In the genomic region with DNA sequence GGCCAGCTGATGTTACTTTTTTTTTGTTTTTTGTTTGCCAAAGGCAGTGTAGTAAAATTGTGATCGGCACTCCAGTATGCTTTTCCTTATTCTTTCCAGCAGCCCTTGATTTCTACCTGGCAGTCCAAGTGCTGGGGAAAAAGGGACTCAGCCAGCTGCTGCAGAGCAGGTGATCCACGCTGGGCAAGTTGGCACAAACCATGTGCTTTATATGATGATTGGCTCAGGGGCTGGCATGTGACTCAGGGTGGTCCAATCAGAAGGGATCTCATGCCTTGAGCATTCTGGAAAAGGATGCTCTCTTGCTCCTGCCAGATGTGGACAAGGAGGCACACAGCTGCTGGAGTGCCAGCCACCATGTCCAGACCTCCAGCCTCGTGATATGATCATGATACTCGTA, we compare ENCODE assay signal across 18 cellular contexts. TPM values are rescaled to one million over a fixed set of nuclear protein-coding genes. Genes with fewer than 3 reads are reported as not detected.
A peak's percentile ranks its signal among the peaks of the same experiment; 100 is the strongest.
DNase-seq lines count a peak whose midpoint lies in the region; ATAC-seq, FAIRE-seq and TF ChIP-seq lines count a peak whose summit lies in the region.
"Had no signal": no experiment of that assay in that cellular context is flagged by ENCODE, and none has a peak within 500 bp of the region (broad histone marks: within the 10 kb centered on the region; RNA-seq: fewer than 3 reads in every experiment).

No MANE protein-coding gene starts in this region.

- H3K9ac ChIP-seq in SK-N-SH: no peak overlapping the region

- DNase-seq in SK-N-SH (no peak), NCI-H2171 treated with DMSO at 0.1 percent for 48 hours (lab: John Stamatoyannopoulos, UW) (peak; percentile 91), bronchial epithelial cell (ENCODE audit: low read depth) (peak; percentile 12), mucosa of descending colon (no peak)
- DNase-seq: DND-41, GDM1, NCI-H524, T-helper 17 cell had no signal

- H4K20me1 ChIP-seq in SK-N-SH (ENCODE audit: insufficient read depth): no peaks in the 10 kb centered on the region
- H4K20me1 ChIP-seq: BLaER1 treated with 17β-estradiol and CSF1 and Interleukin-3, amounts not matched to agents 10 nM and 100 nM had no signal

- peaks cover 0 to 1% of the 10 kb centered on the region in 2 experiments; a peak in 1 of 4 replicates for H3K4me1 ChIP-seq in SK-N-SH (ENCODE audit: control insufficient read depth in 1 of 2, insufficient read depth in 2 of 2, low read depth in 1 of 2, low read length in 1 of 2)
- H3K4me1 ChIP-seq in neutrophil (ENCODE audit: control insufficient read depth in 1 of 2, insufficient read depth in 1 of 2, low read depth in 1 of 2, low read length in 1 of 2): peaks cover 87 to 98% of the 10 kb centered on the region in 2 experiments
- no peaks in the 10 kb centered on the region for H3K4me1 ChIP-seq in mucosa of descending colon (ENCODE audit: low read depth)
- H3K4me1 ChIP-seq: A549 had no signal

- H3K9me2 ChIP-seq in SK-N-SH: no peaks in the 10 kb centered on the region

- WGBS in SK-N-SH (ENCODE audit: low lambda C conversion rate): 64% methylated on average over 4 of the region's 4 CpGs

- intact Hi-C loops in mucosa of descending colon (cut with DNase I, micrococcal nuclease): no loop called here

- H3K36me3 ChIP-seq in SK-N-SH (replicated peaks in 1 of 2; ENCODE audit: control insufficient read depth in 1 of 2, insufficient read depth in 2 of 2, low read length in 1 of 2) (no peaks in the 10 kb centered on the region), bronchial epithelial cell (ENCODE audit: control insufficient read depth, insufficient read depth, low read length) (peaks cover 8% of the 10 kb centered on the region), neutrophil (peaks cover 23% of the 10 kb centered on the region), mucosa of descending colon (ENCODE audit: low read depth) (no peaks in the 10 kb centered on the region)

- TF ChIP-seq CTCF in SK-N-SH (IDR thresholded peaks at IDR 0.05) (no peak), bronchial epithelial cell (IDR thresholded peaks at IDR 0.05; ENCODE audit: insufficient read depth, low read length, severe bottlenecking) (no peak), neutrophil (IDR thresholded peaks at IDR 0.05) (no peak), mucosa of descending colon (IDR thresholded peaks at IDR 0.05) (no peak)

- no peak for TF ChIP-seq EP300 in SK-N-SH (IDR thresholded peaks at IDR 0.05; ENCODE audit: borderline replicate concordance in 1 of 2, low read depth in 1 of 2, low read length in 1 of 2)

- POLR2A ChIA-PET in SK-N-SH (lab: Yijun Ruan, JAX): no interaction called here

- no peak for FAIRE-seq in bronchial epithelial cell (lab: Jason Lieb, UNC)
- FAIRE-seq: A549, GM12878, GM18507, H1 had no signal

- H3K27ac ChIP-seq in SK-N-SH (ENCODE audit: low read depth in 2 of 2, low read length in 1 of 2) (no peak overlapping the region), neutrophil (peak overlapping the region; percentile 99)
- H3K27ac ChIP-seq: A549 had no signal

- H3F3A ChIP-seq in SK-N-SH (replicated peaks; ENCODE audit: insufficient read depth): no peaks in the 10 kb centered on the region

- TF ChIP-seq RAD21 in SK-N-SH (IDR thresholded peaks at IDR 0.05; ENCODE audit: low read length): no peak

- H3K9me3 ChIP-seq in SK-N-SH: no peaks in the 10 kb centered on the region
- H3K9me3 ChIP-seq in neutrophil: no peaks in the 10 kb centered on the region
- no peaks in the 10 kb centered on the region for H3K9me3 ChIP-seq in mucosa of descending colon

- no peaks in the 10 kb centered on the region for H3K79me2 ChIP-seq in SK-N-SH (ENCODE audit: insufficient read depth)

- CTCF ChIA-PET in SK-N-SH (lab: Yijun Ruan, JAX): interaction anchor here (0.8 to 3.0 kb wide), 3 partner anchors 55 to 890 kb away, joined by 3 to 15 read pairs (median 5); partner anchors contain the start of gene SULF2

- H3K4me2 ChIP-seq in SK-N-SH: no peak overlapping the region
- H3K4me2 ChIP-seq: A549 had no signal

- no peaks in the 10 kb centered on the region for H3K27me3 ChIP-seq in SK-N-SH (ENCODE audit: insufficient read depth)
- no peaks in the 10 kb centered on the region for H3K27me3 ChIP-seq in bronchial epithelial cell (ENCODE audit: control insufficient read depth, insufficient read depth, low read length)
- no peaks in the 10 kb centered on the region for H3K27me3 ChIP-seq in neutrophil
- H3K27me3 ChIP-seq: BLaER1 treated with 17β-estradiol and CSF1 and Interleukin-3, amounts not matched to agents 10 nM and 100 nM had no signal

- H3K4me3 ChIP-seq in SK-N-SH (ENCODE audit: low read depth in 2 of 2, low read length in 1 of 2) (no peak overlapping the region), bronchial epithelial cell (ENCODE audit: low read depth, low read length) (no peak overlapping the region), neutrophil (ENCODE audit: low read depth in 1 of 2, low read length in 1 of 2) (no peak overlapping the region), mucosa of descending colon (no peak overlapping the region)
- H3K4me3 ChIP-seq: A549; BLaER1 treated with 17β-estradiol and CSF1 and Interleukin-3, amounts not matched to agents 10 nM and 100 nM; GM12878 had no signal

- no peak overlapping the region for H2AFZ ChIP-seq in SK-N-SH (ENCODE audit: low read depth)

- no peak for ATAC-seq in SK-N-SH treated with all-trans-retinoic acid at 6 μM for 48 hours
- no peak for ATAC-seq in GM18858 (IDR thresholded peaks at IDR 0.05; ENCODE audit: unreplicated experiment)
- ATAC-seq in HG02588 (IDR thresholded peaks at IDR 0.05; ENCODE audit: unreplicated experiment): no peak
- no peak for ATAC-seq in mucosa of descending colon
- ATAC-seq: A549, GM12878, Panc1, T-helper 17 cell had no signal

TF ChIP-seq in SK-N-SH, 30 proteins besides CTCF, POLR2A, EP300 and RAD21:
- TF ChIP-seq CHD2 (IDR thresholded peaks at IDR 0.05; ENCODE audit: low read length, partially characterized antibody): no peak
- TF ChIP-seq, protein P1, sequence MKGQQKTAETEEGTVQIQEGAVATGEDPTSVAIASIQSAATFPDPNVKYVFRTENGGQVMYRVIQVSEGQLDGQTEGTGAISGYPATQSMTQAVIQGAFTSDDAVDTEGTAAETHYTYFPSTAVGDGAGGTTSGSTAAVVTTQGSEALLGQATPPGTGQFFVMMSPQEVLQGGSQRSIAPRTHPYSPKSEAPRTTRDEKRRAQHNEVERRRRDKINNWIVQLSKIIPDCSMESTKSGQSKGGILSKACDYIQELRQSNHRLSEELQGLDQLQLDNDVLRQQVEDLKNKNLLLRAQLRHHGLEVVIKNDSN (IDR thresholded peaks at IDR 0.05; ENCODE audit: borderline replicate concordance, low read depth): peak; percentile 15; the same call in 1 of the 2 replicates

TF ChIP-seq in SK-N-SH treated with all-trans-retinoic acid at 6 μM for 48 hours, 23 proteins besides CTCF, POLR2A, EP300 and RAD21 (continues in another document):
- TF ChIP-seq ESRRG (CRISPR knock-in tag; IDR thresholded peaks at IDR 0.05) (no peak), BACH2 (CRISPR knock-in tag; IDR thresholded peaks at IDR 0.05; ENCODE audit: borderline replicate concordance) (no peak), PPARA (CRISPR knock-in tag; IDR thresholded peaks at IDR 0.05; ENCODE audit: borderline replicate concordance) (no peak), ZFP30 (CRISPR knock-in tag; IDR thresholded peaks at IDR 0.05) (no peak), CREB5 (CRISPR knock-in tag; IDR thresholded peaks at IDR 0.05; ENCODE audit: low read depth) (no peak), TCF4 (CRISPR knock-in tag; IDR thresholded peaks at IDR 0.05; ENCODE audit: borderline replicate concordance) (no peak), SNAI2 (CRISPR knock-in tag; IDR thresholded peaks at IDR 0.05) (no peak), TOX (CRISPR knock-in tag; IDR thresholded peaks at IDR 0.05; ENCODE audit: borderline replicate concordance) (no peak), OSR1 (CRISPR knock-in tag; IDR thresholded peaks at IDR 0.05) (no peak), ZNF8 (CRISPR knock-in tag; IDR thresholded peaks at IDR 0.05) (no peak), CSDC2 (CRISPR knock-in tag; IDR thresholded peaks at IDR 0.05) (no peak), ISL1 (CRISPR knock-in tag; IDR thresholded peaks at IDR 0.05) (no peak), TSHZ2 (CRISPR knock-in tag; IDR thresholded peaks at IDR 0.05) (no peak)

RNA-seq across cellular contexts. Expression of gene SULF2, which starts 54.5 kb away (rescaled TPM):
- 11.3 and 20.2 TPM in 2 replicates for polyA plus RNA-seq in SK-N-SH (2012; rRNA removed)
- 13.5 and 13.7 TPM in 2 replicates for polyA plus RNA-seq in SK-N-SH (2012; cell fraction: cytosol; rRNA removed)
- 24.2 and 34.3 TPM in 2 replicates for polyA plus RNA-seq in SK-N-SH (2012; cell fraction: nucleus; rRNA removed)
- total RNA-seq in bronchial epithelial cell (25.3 and 31.6 TPM in 2 replicates), mucosa of descending colon (100 to 1,000 TPM; 102 to 181 (median 144) TPM)

Comparison
In these comparisons a context has a peak if more than half of its experiments do, and no peak if none do; other contexts are left out.
1. DNase-seq: peak in NCI-H2171 treated with DMSO at 0.1 percent for 48 hours (single experiment) and bronchial epithelial cell (single experiment); none in SK-N-SH (single experiment) and mucosa of descending colon (0 of 3).